Comparison of ENCODE assay signal across 1 cellular context in genomic region chr16:75129416-75130149, GRCh38. TPM values are rescaled to one million over a fixed set of nuclear protein-coding genes. Genes with fewer than 3 reads are reported as not detected.
"Had no signal": no experiment of that assay in that cellular context is flagged by ENCODE, and none has a peak within 500 bp of the region (broad histone marks: within the 10 kb centered on the region; RNA-seq: fewer than 3 reads in every experiment).

No MANE protein-coding gene starts in this region.

RNA-seq across cellular contexts. Expression of gene LDHD, which starts 13.0 kb away (rescaled TPM):
- polyA plus RNA-seq: neural cell had no signal
